8 cellular contexts compared by ENCODE assay signal in genomic region chr18:49561377-49562193, GRCh38. TPM values are rescaled to one million over a fixed set of nuclear protein-coding genes. Genes with fewer than 3 reads are reported as not detected.
DNase-seq lines count a peak whose midpoint lies in the region; ATAC-seq and TF ChIP-seq lines count a peak whose summit lies in the region.

Gene LIPG, plus strand, starts transcription at chr18:49562057. Its CDS starts 252 bp downstream, at chr18:49562309.

- H3K36me3 ChIP-seq in HCT116 (ENCODE audit: control insufficient read depth in 1 of 2, insufficient read depth in 2 of 2, low read length in 2 of 2) (no peaks in the 10 kb centered on the region), mesendoderm (ENCODE audit: control insufficient read depth, insufficient read depth, low read length) (peaks cover 1% of the 10 kb centered on the region)
- no peaks in the 10 kb centered on the region for H3K36me3 ChIP-seq in effector memory CD4-positive, alpha-beta T cell (ENCODE audit: control insufficient read depth, insufficient read depth, low read length)

- intact Hi-C loops in HCT116 (cut with micrococcal nuclease), result no loop called here

- H3K27me3 ChIP-seq in HCT116 (ENCODE audit: insufficient read depth, low read length) (peaks cover 4% of the 10 kb centered on the region; the same call in 1 of the 2 replicates), mesendoderm (ENCODE audit: insufficient read depth, low read length, poor library complexity) (no peaks in the 10 kb centered on the region)
- H3K27me3 ChIP-seq in effector memory CD4-positive, alpha-beta T cell (replicated peaks; ENCODE audit: control insufficient read depth, insufficient read depth, low read length, poor library complexity, severe bottlenecking), result peaks cover 42% of the 10 kb centered on the region

- H3K9me3 ChIP-seq in HCT116 (ENCODE audit: control insufficient read depth in 1 of 2, insufficient read depth in 1 of 2, low read depth in 1 of 2, low read length in 2 of 2), result no peaks in the 10 kb centered on the region
- H3K9me3 ChIP-seq in effector memory CD4-positive, alpha-beta T cell (ENCODE audit: control insufficient read depth, low read length), result no peaks in the 10 kb centered on the region

- no peak within 1 kb of the TSS for H2BK120ac ChIP-seq in mesendoderm (ENCODE audit: low read depth, low read length)

- no CpG with 5 or more reads among the region's 59 CpGs for WGBS in mesendoderm (ENCODE audit: extremely low coverage, insufficient coverage, low lambda C conversion rate)

- H3K4me2 ChIP-seq in HCT116 (ENCODE audit: low read length) (peak within 1 kb of the TSS; percentile 79), mesendoderm (ENCODE audit: low read length) (peak within 1 kb of the TSS; percentile 88)

- H3K4me1 ChIP-seq in HCT116 (ENCODE audit: control insufficient read depth in 1 of 2, insufficient read depth in 2 of 2, low read length in 2 of 2) (peaks cover 21 to 38% of the 10 kb centered on the region in 2 experiments), mesendoderm (ENCODE audit: control insufficient read depth, low read depth, low read length) (peaks cover 10% of the 10 kb centered on the region)
- H3K4me1 ChIP-seq in effector memory CD4-positive, alpha-beta T cell (ENCODE audit: control insufficient read depth, insufficient read depth, low read length, poor library complexity, severe bottlenecking), result peaks cover 20% of the 10 kb centered on the region

- no peak for TF ChIP-seq RAD21 in HCT116 (IDR thresholded peaks at IDR 0.05; ENCODE audit: low read depth)

- H2BK5ac ChIP-seq in mesendoderm (ENCODE audit: low read length), result peak within 1 kb of the TSS; percentile 25

- no peaks in the 10 kb centered on the region for H3K79me2 ChIP-seq in HCT116 (ENCODE audit: insufficient read depth, low read length)
- H3K79me2 ChIP-seq in mesendoderm (ENCODE audit: control insufficient read depth, insufficient read depth, low read length), result peaks cover 12% of the 10 kb centered on the region

- peaks cover 2% of the 10 kb centered on the region for H3K79me1 ChIP-seq in mesendoderm (ENCODE audit: low read length)

- H2AFZ ChIP-seq in HCT116 (ENCODE audit: low read depth, low read length, poor library complexity, severe bottlenecking), result no peak within 1 kb of the TSS

- peak; percentile 59 for DNase-seq in EH (ENCODE audit: low read depth)
- DNase-seq in HCT116 (ENCODE audit: low read depth, low spot score), result peak; percentile 57
- DNase-seq in NCI-H1694 treated with DMSO at 0.1 percent for 48 hours (lab: John Stamatoyannopoulos, UW), result peak; percentile 22
- peak; percentile 67 for DNase-seq in WTC11 (ENCODE audit: low spot score)
- DNase-seq in effector memory CD4-positive, alpha-beta T cell, result peak in 2 of 3 donors; percentile 8 to 10
- peak; percentile 95 for DNase-seq in mesendoderm
- DNase-seq in stimulated activated naive B cell treated with anti-CD40 and anti-IgM and Interleukin-4, amounts not matched to agents 10 μg/mL and 1 μg/mL and 100 μg/mL, for 72 hours, result peak; percentile 44

- H3K56ac ChIP-seq in mesendoderm (ENCODE audit: low read length), result peak within 1 kb of the TSS; percentile 83

- peaks cover 44% of the 10 kb centered on the region for H3K27me3 Mint-ChIP-seq in WTC11 (ENCODE audit: low read depth)
- H3K27me3 Mint-ChIP-seq in stimulated activated naive B cell treated with anti-CD40 and anti-IgM and Interleukin-4, amounts not matched to agents 10 μg/mL and 1 μg/mL and 100 μg/mL, for 72 hours, result peaks cover 64 to 68% of the 10 kb centered on the region in 2 donors

- H3K23ac ChIP-seq in mesendoderm (ENCODE audit: low read length), result peak within 1 kb of the TSS; percentile 32

- POLR2A ChIA-PET in HCT116 (lab: Charles Lee) (no interaction called here), WTC11 (lab: Charles Lee) (interaction anchor here (1.2 to 1.5 kb wide), 3 partner anchors 42 to 297 kb away, joined by 4 read pairs; partner anchors contain the start of gene C18orf32)

- TF ChIP-seq CTCF in HCT116 (IDR thresholded peaks at IDR 0.05 in 2 of 3, conservative IDR thresholded peaks at IDR 0.05 in 1 of 3; ENCODE audit: borderline replicate concordance in 1 of 3, insufficient read depth in 1 of 3, low read depth in 2 of 3, low read length in 2 of 3) (no peak), WTC11 (IDR thresholded peaks at IDR 0.05) (no peak)

- peaks cover 8% of the 10 kb centered on the region; the same call in 1 of the 2 replicates for H3K36me3 Mint-ChIP-seq in WTC11
- H3K36me3 Mint-ChIP-seq in stimulated activated naive B cell treated with anti-CD40 and anti-IgM and Interleukin-4, amounts not matched to agents 10 μg/mL and 1 μg/mL and 100 μg/mL, for 72 hours, result peaks cover 0 to 3% of the 10 kb centered on the region in 2 donors

- peak within 1 kb of the TSS; percentile 21; the same call in 1 of the 2 replicates for H3K27ac ChIP-seq in HCT116 (ENCODE audit: low read depth, low read length)
- no peak within 1 kb of the TSS for H3K27ac ChIP-seq in effector memory CD4-positive, alpha-beta T cell (ENCODE audit: insufficient read depth, low read length, poor library complexity, severe bottlenecking)
- peak within 1 kb of the TSS; percentile 13 for H3K27ac ChIP-seq in mesendoderm (ENCODE audit: low read depth, low read length)

- TF ChIP-seq POLR2A in HCT116 (IDR thresholded peaks at IDR 0.05; ENCODE audit: borderline replicate concordance, extremely low read depth, insufficient read depth, insufficient read length), result no peak

- H3K27ac Mint-ChIP-seq in WTC11, result peak within 1 kb of the TSS; percentile 89
- H3K27ac Mint-ChIP-seq in stimulated activated naive B cell treated with anti-CD40 and anti-IgM and Interleukin-4, amounts not matched to agents 10 μg/mL and 1 μg/mL and 100 μg/mL, for 72 hours, result peak within 1 kb of the TSS; percentile 84

- no peak within 1 kb of the TSS for H4K5ac ChIP-seq in mesendoderm (ENCODE audit: low read length)

- peaks cover 26% of the 10 kb centered on the region for H3K4me1 Mint-ChIP-seq in WTC11
- H3K4me1 Mint-ChIP-seq in stimulated activated naive B cell treated with anti-CD40 and anti-IgM and Interleukin-4, amounts not matched to agents 10 μg/mL and 1 μg/mL and 100 μg/mL, for 72 hours, result peaks cover 28 to 36% of the 10 kb centered on the region in 2 donors

- peak within 1 kb of the TSS; percentile 93 for H3K18ac ChIP-seq in mesendoderm (ENCODE audit: low read length)

- H2AK5ac ChIP-seq in mesendoderm (ENCODE audit: low read length), result no peak within 1 kb of the TSS

- BruUV-seq in HCT116 (replicated peaks; lab: Mats Ljungman, UMichigan), result no TSS peak

- ATAC-seq in HCT116 (peak; percentile 73), WTC11 (peak; percentile 81), GM21528 (IDR thresholded peaks at IDR 0.05; ENCODE audit: low FRiP score, unreplicated experiment) (no peak)
- peak; percentile 86 to 87 for ATAC-seq in stimulated activated naive B cell treated with anti-CD40 and anti-IgM and Interleukin-4, amounts not matched to agents 10 μg/mL and 1 μg/mL and 100 μg/mL, for 72 hours (replicated peaks)

- H3K9me3 Mint-ChIP-seq in WTC11, result peaks cover 2% of the 10 kb centered on the region; the same call in 1 of the 2 replicates
- no peaks in the 10 kb centered on the region for H3K9me3 Mint-ChIP-seq in stimulated activated naive B cell treated with anti-CD40 and anti-IgM and Interleukin-4, amounts not matched to agents 10 μg/mL and 1 μg/mL and 100 μg/mL, for 72 hours

- RAD21 ChIA-PET in HCT116 (lab: Charles Lee; ENCODE audit: low non-redundant PET in 1 of 2, low total read pairs in 2 of 2, uncharacterized antibody in 2 of 2, unreplicated experiment in 2 of 2), result interaction anchor here in 1 of 2 experiments (0.7 kb wide), 1 partner anchor 297 kb away, joined by 3 read pairs; no protein-coding TSS in a partner anchor

- no peak within 1 kb of the TSS for H2BK15ac ChIP-seq in mesendoderm (replicated peaks; ENCODE audit: low read depth)

- peak within 1 kb of the TSS; percentile 28 to 50 for H3K4me3 ChIP-seq in HCT116 (replicated peaks in 1 of 2; ENCODE audit: low read depth in 1 of 2, low read length in 2 of 2)
- H3K4me3 ChIP-seq in effector memory CD4-positive, alpha-beta T cell (ENCODE audit: insufficient read depth, low read depth, low read length, poor library complexity, severe bottlenecking), result peak within 1 kb of the TSS; percentile 60
- H3K4me3 ChIP-seq in mesendoderm (ENCODE audit: low read length), result peak within 1 kb of the TSS; percentile 65

- no peak within 1 kb of the TSS for H4K8ac ChIP-seq in mesendoderm (ENCODE audit: low read depth, low read length)

- no peak within 1 kb of the TSS for H3K4ac ChIP-seq in mesendoderm (ENCODE audit: low read depth, low read length)

- no peaks in the 10 kb centered on the region for H4K20me1 ChIP-seq in HCT116 (ENCODE audit: insufficient read depth)

- no peaks in the 10 kb centered on the region for H3K9me2 ChIP-seq in HCT116 (ENCODE audit: insufficient read depth)

- peak within 1 kb of the TSS; percentile 16 for H3K9ac ChIP-seq in HCT116 (ENCODE audit: low read length)
- peak within 1 kb of the TSS; percentile 66 for H3K9ac ChIP-seq in mesendoderm (ENCODE audit: low read length)

- H3K4me3 Mint-ChIP-seq in WTC11, result peak within 1 kb of the TSS; percentile 86
- peak within 1 kb of the TSS; percentile 80 to 81 for H3K4me3 Mint-ChIP-seq in stimulated activated naive B cell treated with anti-CD40 and anti-IgM and Interleukin-4, amounts not matched to agents 10 μg/mL and 1 μg/mL and 100 μg/mL, for 72 hours

- CTCF ChIA-PET in HCT116 (lab: Charles Lee), result interaction anchor here (3.4 kb wide), 1 partner anchor 297 kb away, joined by 16 read pairs; no protein-coding TSS in a partner anchor
- CTCF ChIA-PET in WTC11 (lab: Charles Lee), result interaction anchor here (0.8 to 3.0 kb wide), 11 partner anchors 13 to 297 kb away, joined by 3 to 12 read pairs (median 4); no protein-coding TSS in a partner anchor

TF ChIP-seq in HCT116, 20 proteins besides CTCF, POLR2A, EP300 and RAD21 (continues in another document):
- peak; percentile 37; the same call in 1 of the 2 replicates for TF ChIP-seq POLR2AphosphoS5 (IDR thresholded peaks at IDR 0.05; ENCODE audit: low read depth, low read length)
- no peak for TF ChIP-seq ZFX (IDR thresholded peaks at IDR 0.05)
- TF ChIP-seq MAX (IDR thresholded peaks at IDR 0.05), result peak; percentile 79

TF ChIP-seq in WTC11, 78 proteins besides CTCF, POLR2A, EP300 and RAD21 (continues in another document):
- TF ChIP-seq JAZF1 (CRISPR knock-in tag; IDR thresholded peaks at IDR 0.05) (no peak), ZSCAN18 (CRISPR knock-in tag; IDR thresholded peaks at IDR 0.05) (no peak), ZNF416 (CRISPR knock-in tag; IDR thresholded peaks at IDR 0.05) (no peak)

RNA-seq across cellular contexts. Expression of gene LIPG, which starts in this region (rescaled TPM):
- 2.6 TPM for total RNA-seq in HCT116 (2021; ENCODE audit: unreplicated experiment)
- 3.6 and 4.1 TPM in 2 replicates for polyA plus RNA-seq in HCT116 (2012)
- total RNA-seq in WTC11 (2021), result 5.5 to 6.8 TPM (median 6.1 TPM) in 3 replicates
- polyA plus RNA-seq in mesendoderm (2013, experiment 1 of 2), result 13.0 TPM
- 14.1 TPM for polyA plus RNA-seq in mesendoderm (2013, experiment 2 of 2)

Comparison
In these comparisons a context has a peak if more than half of its experiments do, and no peak if none do; other contexts are left out.
1. DNase-seq: peak in every context shown above with its lines; median percentile 95 in mesendoderm; 67 in WTC11; 59 in EH; 57 in HCT116; 44 in stimulated activated naive B cell treated with anti-CD40 and anti-IgM and Interleukin-4, amounts not matched to agents 10 μg/mL and 1 μg/mL and 100 μg/mL, for 72 hours; 22 in NCI-H1694 treated with DMSO at 0.1 percent for 48 hours; 9 in effector memory CD4-positive, alpha-beta T cell.